In genomic region chr4:84504821-84505220, GRCh38 we compare ENCODE assay signal across 8 cellular contexts. TPM values are rescaled to one million over a fixed set of nuclear protein-coding genes. Genes with fewer than 3 reads are reported as not detected.
"Had no signal": no experiment of that assay in that cellular context is flagged by ENCODE, and none has a peak within 500 bp of the region (broad histone marks: within the 10 kb centered on the region; RNA-seq: fewer than 3 reads in every experiment).

No MANE protein-coding gene starts in this region.

- H3K27ac ChIP-seq: GM23248, HL-60 had no signal

- H3K36me3 ChIP-seq: HAP-1 had no signal

- H3K4me3 ChIP-seq: GM23248, HAP-1 had no signal

- DNase-seq: GM23248, GOT3, H7 had no signal

- H3K9ac ChIP-seq: GM23248 had no signal

- H3K36me3 Mint-ChIP-seq: IgD-negative memory B cell had no signal

- ATAC-seq: HCT116 had no signal

- FAIRE-seq: HepG2 had no signal

- H3K4me3 Mint-ChIP-seq: IgD-negative memory B cell had no signal

RNA-seq across cellular contexts. Expression of gene NKX6-1, which starts 5.7 kb away (rescaled TPM):
- total RNA-seq: H7, HepG2 had no signal
- polyA plus RNA-seq: GM23248, HepG2, IgD-negative memory B cell had no signal
